8 cellular contexts compared by ENCODE assay signal in genomic region chr7:17939111-17939669, GRCh38. TPM values are rescaled to one million over a fixed set of nuclear protein-coding genes. Genes with fewer than 3 reads are reported as not detected.
DNase-seq lines count a peak whose midpoint lies in the region; ATAC-seq and TF ChIP-seq lines count a peak whose summit lies in the region.

No MANE protein-coding gene starts in this region.

- H3K36me3 Mint-ChIP-seq in IgD-negative memory B cell (peaks cover 1% of the 10 kb centered on the region), progenitor cell of endocrine pancreas (ENCODE audit: insufficient read depth) (peaks cover 4% of the 10 kb centered on the region)

- H3K9me3 ChIP-seq in WERI-Rb-1 (ENCODE audit: severe bottlenecking) = no peaks in the 10 kb centered on the region

- H3K27me3 Mint-ChIP-seq in IgD-negative memory B cell (no peaks in the 10 kb centered on the region), progenitor cell of endocrine pancreas (no peaks in the 10 kb centered on the region)

- DNase-seq in Caki2 (ENCODE audit: low read depth) (peak; percentile 49), WERI-Rb-1 (no peak), foreskin fibroblast (peak in 1 of 2 donors; percentile 65), progenitor cell of endocrine pancreas (ENCODE audit: low spot score, unreplicated experiment) (no peak), GM19240 (ENCODE audit: insufficient read length, low spot score) (no peak)

- in situ Hi-C loops in Caki2 (cut with HindIII; ENCODE audit: low pct_unique_long_range_greater_than_20kb, low sequenced_read_pairs) = no loop called here

- peak overlapping the region; percentile 92 to 98 (median 98) for H3K4me3 Mint-ChIP-seq in IgD-negative memory B cell
- peak overlapping the region; percentile 98 for H3K4me3 Mint-ChIP-seq in progenitor cell of endocrine pancreas (ENCODE audit: low read depth)

- no peaks in the 10 kb centered on the region for H3K27me3 ChIP-seq in WERI-Rb-1 (ENCODE audit: insufficient read depth, low read depth, severe bottlenecking)

- H3K4me3 ChIP-seq in WERI-Rb-1 (ENCODE audit: low read depth, low read length) (peak overlapping the region; percentile 98), foreskin fibroblast (ENCODE audit: low read depth in 1 of 2, low read length in 2 of 2) (peak overlapping the region; percentile 69 to 94)

- peaks cover 28 to 50% (median 42%) of the 10 kb centered on the region in 3 donors for H3K4me1 Mint-ChIP-seq in IgD-negative memory B cell
- H3K4me1 Mint-ChIP-seq in progenitor cell of endocrine pancreas (ENCODE audit: low read depth) = peaks cover 33% of the 10 kb centered on the region

- H3K36me3 ChIP-seq in WERI-Rb-1 = peaks cover 6% of the 10 kb centered on the region

- H3K27ac Mint-ChIP-seq in IgD-negative memory B cell (peak overlapping the region; percentile 98 to 100 (median 98)), progenitor cell of endocrine pancreas (peak overlapping the region; percentile 100)

- ATAC-seq in HG02610 (IDR thresholded peaks at IDR 0.05; ENCODE audit: unreplicated experiment) (no peak), GM18517 (IDR thresholded peaks at IDR 0.05; ENCODE audit: unreplicated experiment) (no peak)

- H3K9me3 Mint-ChIP-seq in IgD-negative memory B cell (no peaks in the 10 kb centered on the region), progenitor cell of endocrine pancreas (ENCODE audit: low read depth) (no peaks in the 10 kb centered on the region)

- H3K27ac ChIP-seq in WERI-Rb-1 = peak overlapping the region; percentile 94; the same call in 1 of the 2 replicates

- TF ChIP-seq CTCF in WERI-Rb-1 (IDR thresholded peaks at IDR 0.05; ENCODE audit: low read depth, low read length) = no peak
- TF ChIP-seq CTCF in foreskin fibroblast (IDR thresholded peaks at IDR 0.05; ENCODE audit: low read depth, low read length) = no peak
- TF ChIP-seq CTCF in progenitor cell of endocrine pancreas (IDR thresholded peaks at IDR 0.05; ENCODE audit: unreplicated experiment) = no peak

RNA-seq across cellular contexts. Expression of gene SNX13, which starts 1.1 kb away (rescaled TPM):
- 9.8 and 31.9 TPM in 2 replicates for total RNA-seq in Caki2 (2014; rRNA removed; shearing (Covaris generic); ENCODE audit: low replicate concordance)
- 12.1 TPM for polyA plus RNA-seq in IgD-negative memory B cell
- 44.4 and 48.5 TPM in 2 replicates for total RNA-seq in progenitor cell of endocrine pancreas
